In genomic region chr4:95048296-95048695, GRCh38 we compare ENCODE assay signal across 34 cellular contexts.
"Had no signal": no experiment of that assay in that cellular context is flagged by ENCODE, and none has a peak within 500 bp of the region (broad histone marks: within the 10 kb centered on the region; RNA-seq: fewer than 3 reads in every experiment).

No MANE protein-coding gene starts in this region.

- H3K27me3 ChIP-seq: ascending aorta, brain microvascular endothelial cell, Peyer's patch had no signal

- H3K4me3 ChIP-seq: ascending aorta, Peyer's patch had no signal

- H3K27ac Mint-ChIP-seq: activated B cell treated with CpG ODN at 0.5 μM for 24 hours; activated CD4-positive, alpha-beta memory T cell treated with anti-CD3 and anti-CD28 coated beads for 36 hours; activated naive CD4-positive, alpha-beta T cell treated with anti-CD3 and anti-CD28 coated beads for 36 hours; activated naive CD4-positive, alpha-beta T cell treated with anti-CD3 and anti-CD28 coated beads, Interleukin-2, amount 50 U/mL, for 72 hours; activated T-helper 1 cell treated with anti-CD3 and anti-CD28 coated beads, Interleukin-12 subunit alpha, Interleukin-12 subunit beta, Interleukin-2, Interleukin-4 antibody, amounts not matched to agents 30 ng/mL and 10 ng/mL and 1 ng/mL, durations not matched to agents 14 hours and 24 hours and 36 hours had no signal

- H3K4me1 Mint-ChIP-seq: activated B cell treated with CpG ODN at 0.5 μM for 24 hours had no signal

- H3K4me3 Mint-ChIP-seq: activated B cell treated with CpG ODN at 0.5 μM for 24 hours; activated CD4-positive, alpha-beta memory T cell treated with anti-CD3 and anti-CD28 coated beads for 36 hours; activated naive CD4-positive, alpha-beta T cell treated with anti-CD3 and anti-CD28 coated beads for 36 hours; activated T-cell treated with anti-CD3 and anti-CD28 coated beads, Interleukin-2, amount 50 U/mL, for 4 hours; activated T-helper 1 cell treated with anti-CD3 and anti-CD28 coated beads, Interleukin-12 subunit alpha, Interleukin-12 subunit beta, Interleukin-2, Interleukin-4 antibody, amounts not matched to agents 30 ng/mL and 10 ng/mL and 1 ng/mL, durations not matched to agents 14 hours and 24 hours and 36 hours had no signal

- H3K9me3 Mint-ChIP-seq: activated B cell treated with CpG ODN at 0.5 μM for 24 hours; activated CD4-positive, alpha-beta memory T cell treated with anti-CD3 and anti-CD28 coated beads for 36 hours; activated naive CD4-positive, alpha-beta T cell treated with anti-CD3 and anti-CD28 coated beads for 36 hours; activated naive CD4-positive, alpha-beta T cell treated with anti-CD3 and anti-CD28 coated beads, Interleukin-2, amount 50 U/mL, for 72 hours; activated T-cell treated with anti-CD3 and anti-CD28 coated beads, Interleukin-2, amount 50 U/mL, for 4 hours; activated T-helper 1 cell treated with anti-CD3 and anti-CD28 coated beads, Interleukin-12 subunit alpha, Interleukin-12 subunit beta, Interleukin-2, Interleukin-4 antibody, amounts not matched to agents 30 ng/mL and 10 ng/mL and 1 ng/mL, durations not matched to agents 14 hours and 24 hours and 36 hours had no signal

- H3K36me3 ChIP-seq: ascending aorta, brain microvascular endothelial cell, Peyer's patch had no signal

- DNase-seq: activated B cell treated with CpG ODN at 0.5 μM for 24 hours; activated CD4-positive, alpha-beta memory T cell treated with anti-CD3 and anti-CD28 coated beads for 36 hours; activated CD4-positive, alpha-beta T cell treated with anti-CD3 and anti-CD28 coated beads for 4 hours; activated CD4-positive, alpha-beta T cell treated with anti-CD3 and anti-CD28 coated beads, Interleukin-2, amount 50 U/mL, for 1 hour; activated CD4-positive, CD25-positive, alpha-beta regulatory T cell treated with anti-CD3 and anti-CD28 coated beads, Interleukin-2, amount 50 U/mL, for 72 hours; activated CD8-positive, alpha-beta memory T cell treated with anti-CD3 and anti-CD28 coated beads, Interleukin-2, amount 50 U/mL, for 4 hours; activated gamma-delta T cell treated with Interleukin-2 at 50 U/mL for 16 hours; activated naive CD4-positive, alpha-beta T cell treated with anti-CD3 and anti-CD28 coated beads for 36 hours; activated T-cell treated with anti-CD3 and anti-CD28 coated beads for 4 hours; activated T-cell treated with anti-CD3 and anti-CD28 coated beads, Interleukin-2, amount 50 U/mL, for 4 hours; amygdala; brain microvascular endothelial cell; central memory CD4-positive, alpha-beta T cell; MM.1S; NCI-H1092 treated with DMSO at 0.1 percent for 48 hours; NCI-H1417; NCI-H146; NCI-H187; NCI-H2029 treated with DMSO at 0.1 percent for 48 hours; NCI-H345; NCI-H524 treated with DMSO at 0.1 percent for 48 hours; NK-92 treated with Interleukin-12 subunit alpha and Interleukin-12 subunit beta, amount 100 ng/mL, for 24 hours; PC-3; Peyer's patch; RPMI8226; SIG-M5; T-helper 1 cell; T-helper 2 cell; T-helper 9 cell had no signal

- ATAC-seq: activated naive CD4-positive, alpha-beta T cell treated with anti-CD3 and anti-CD28 coated beads, Interleukin-2, amount 50 U/mL, for 72 hours; activated T-cell treated with anti-CD3 and anti-CD28 coated beads, Interleukin-2, amount 50 U/mL, for 4 hours; PC-3; SK-N-SH treated with all-trans-retinoic acid at 6 μM for 48 hours had no signal

- H3K36me3 Mint-ChIP-seq: activated CD4-positive, alpha-beta memory T cell treated with anti-CD3 and anti-CD28 coated beads for 36 hours; activated naive CD4-positive, alpha-beta T cell treated with anti-CD3 and anti-CD28 coated beads, Interleukin-2, amount 50 U/mL, for 72 hours had no signal

- H3K27me3 Mint-ChIP-seq: activated B cell treated with CpG ODN at 0.5 μM for 24 hours; activated CD4-positive, alpha-beta memory T cell treated with anti-CD3 and anti-CD28 coated beads for 36 hours had no signal

- H3K9me3 ChIP-seq: ascending aorta, Peyer's patch had no signal

- H3K9ac ChIP-seq: KMS-11 had no signal

- H3K4me1 ChIP-seq: Peyer's patch had no signal
